37 cellular contexts compared by ENCODE assay signal in the genomic region with DNA sequence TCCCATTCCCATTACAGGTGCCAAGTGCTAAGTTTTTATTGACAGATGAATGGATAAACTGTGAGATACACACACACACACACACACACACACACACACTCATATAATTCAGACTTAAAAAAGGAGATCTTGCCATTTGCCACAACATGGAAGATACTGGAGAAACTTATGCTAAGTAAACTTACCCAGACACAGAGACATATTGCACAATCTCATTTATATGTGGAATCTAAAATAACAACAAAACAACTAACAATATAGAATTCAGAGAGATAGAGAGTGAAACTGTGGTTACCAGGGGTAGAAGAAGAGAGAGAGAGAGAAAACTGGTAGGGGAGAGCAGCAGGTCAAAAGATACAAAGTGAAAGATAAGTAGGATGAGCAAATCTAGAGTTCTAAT. TPM values are rescaled to one million over a fixed set of nuclear protein-coding genes. Genes with fewer than 3 reads are reported as not detected.
"Had no signal": no experiment of that assay in that cellular context is flagged by ENCODE, and none has a peak within 500 bp of the region (broad histone marks: within the 10 kb centered on the region; RNA-seq: fewer than 3 reads in every experiment).

No MANE protein-coding gene starts in this region.

- H3K4me3 ChIP-seq: adrenal gland, body of pancreas, breast epithelium had no signal

- ATAC-seq: activated CD8-positive, alpha-beta T cell treated with anti-CD3 and anti-CD28 coated beads for 36 hours; activated naive CD4-positive, alpha-beta T cell treated with anti-CD3 and anti-CD28 coated beads, Interleukin-2, amount 50 U/mL, for 72 hours; activated T-cell treated with anti-CD3 and anti-CD28 coated beads, Interleukin-2, amount 50 U/mL, for 4 hours; activated T-cell treated with anti-CD3 and anti-CD28 coated beads, Interleukin-2, amount 50 U/mL, for 72 hours; activated T-helper 17 cell treated with anti-CD3 and anti-CD28 coated beads, Interleukin-2, amount 50 U/mL, for 72 hours; body of pancreas had no signal

- FAIRE-seq: astrocyte, TTC549 had no signal

- H3K36me3 ChIP-seq: adrenal gland, brain microvascular endothelial cell, breast epithelium had no signal

- H3K4me1 ChIP-seq: adrenal gland, body of pancreas, breast epithelium had no signal

- H3K9me3 ChIP-seq: adrenal gland had no signal

- DNase-seq: activated B cell treated with CpG ODN at 0.5 μM for 24 hours; activated CD4-positive, alpha-beta memory T cell treated with anti-CD3 and anti-CD28 coated beads for 36 hours; activated CD4-positive, alpha-beta T cell treated with anti-CD3 and anti-CD28 coated beads for 4 hours; activated CD4-positive, alpha-beta T cell treated with anti-CD3 and anti-CD28 coated beads, Interleukin-2, amount 50 U/mL, for 1 hour; activated CD4-positive, alpha-beta T cell treated with anti-CD3 and anti-CD28 coated beads, Interleukin-2, amount 50 U/mL, for 4 hours; activated CD4-positive, CD25-positive, alpha-beta regulatory T cell treated with anti-CD3 and anti-CD28 coated beads, Interleukin-2, amount 50 U/mL, for 72 hours; activated CD8-positive, alpha-beta memory T cell treated with anti-CD3 and anti-CD28 coated beads, Interleukin-2, amount 50 U/mL, for 4 hours; activated CD8-positive, alpha-beta T cell treated with anti-CD3 and anti-CD28 coated beads for 36 hours; activated effector memory CD4-positive, alpha-beta T cell treated with anti-CD3 and anti-CD28 coated beads, Interleukin-2, amount 50 U/mL, for 16 hours; activated gamma-delta T cell treated with Interleukin-2 at 50 U/mL for 16 hours; activated naive CD4-positive, alpha-beta T cell; activated naive CD4-positive, alpha-beta T cell treated with anti-CD3 and anti-CD28 coated beads for 36 hours; activated naive CD4-positive, alpha-beta T cell treated with anti-CD3 and anti-CD28 coated beads, Interleukin-2, amount 50 U/mL, for 16 hours; activated naive CD8-positive, alpha-beta T cell treated with anti-CD3 and anti-CD28 coated beads for 36 hours; activated T-cell treated with anti-CD3 and anti-CD28 coated beads for 4 hours; activated T-cell treated with anti-CD3 and anti-CD28 coated beads, Interleukin-2, amount 50 U/mL, for 1 hour; activated T-cell treated with anti-CD3 and anti-CD28 coated beads, Interleukin-2, amount 50 U/mL, for 4 hours; activated T-cell treated with anti-CD3 and anti-CD28 coated beads, Interleukin-2, amount 50 U/mL, for 72 hours; adrenal gland; amniotic stem cell; aorta; body of pancreas; brain microvascular endothelial cell; central memory CD4-positive, alpha-beta T cell; T-helper 2 cell; T-helper 9 cell had no signal

- H3K27me3 ChIP-seq: adrenal gland, body of pancreas, brain microvascular endothelial cell, breast epithelium had no signal

- H3K27ac ChIP-seq: adrenal gland, body of pancreas, brain microvascular endothelial cell, breast epithelium, VCaP had no signal

RNA-seq across cellular contexts. Expression of gene MS4A6E, which starts 1.4 kb away (rescaled TPM):
- total RNA-seq: activated B cell treated with CpG ODN at 0.5 μM for 24 hours; activated CD4-positive, alpha-beta memory T cell treated with anti-CD3 and anti-CD28 coated beads for 36 hours; activated CD4-positive, alpha-beta T cell treated with anti-CD3 and anti-CD28 coated beads, Interleukin-2, amount 10 ng/mL, durations not matched to agents 24 days and 14 days; activated CD8-positive, alpha-beta memory T cell treated with anti-CD3 and anti-CD28 coated beads for 36 hours; activated CD8-positive, alpha-beta T cell treated with anti-CD3 and anti-CD28 coated beads for 36 hours; activated naive CD4-positive, alpha-beta T cell treated with anti-CD3 and anti-CD28 coated beads for 36 hours; activated naive CD4-positive, alpha-beta T cell treated with anti-CD3 and anti-CD28 coated beads, Interleukin-2, amount 50 U/mL, for 72 hours; activated naive CD8-positive, alpha-beta T cell treated with anti-CD3 and anti-CD28 coated beads for 36 hours; activated T-cell treated with anti-CD3 and anti-CD28 coated beads, Interleukin-2, amount 50 U/mL, for 4 hours; activated T-cell treated with anti-CD3 and anti-CD28 coated beads, Interleukin-2, amount 50 U/mL, for 72 hours; activated T-helper 1 cell treated with anti-CD3 and anti-CD28 coated beads, Interleukin-12 subunit alpha, Interleukin-12 subunit beta, Interleukin-2, Interleukin-4 antibody, amounts not matched to agents 30 ng/mL and 10 ng/mL and 1 ng/mL, durations not matched to agents 14 hours and 24 hours and 36 hours; activated T-helper 17 cell treated with anti-CD3 and anti-CD28 coated beads, Interleukin-2, amount 50 U/mL, for 72 hours; adrenal gland; astrocyte; body of pancreas; cardiac septum; cerebellum had no signal
- polyA plus RNA-seq: aorta had no signal

RNA-seq across cellular contexts. Expression of gene MS4A4A, which starts 48.0 kb away (rescaled TPM):
- total RNA-seq: activated CD4-positive, alpha-beta memory T cell treated with anti-CD3 and anti-CD28 coated beads for 36 hours; activated CD4-positive, alpha-beta T cell treated with anti-CD3 and anti-CD28 coated beads, Interleukin-2, amount 10 ng/mL, durations not matched to agents 24 days and 14 days; activated CD8-positive, alpha-beta memory T cell treated with anti-CD3 and anti-CD28 coated beads for 36 hours; activated CD8-positive, alpha-beta T cell treated with anti-CD3 and anti-CD28 coated beads for 36 hours; activated naive CD4-positive, alpha-beta T cell treated with anti-CD3 and anti-CD28 coated beads for 36 hours; activated naive CD4-positive, alpha-beta T cell treated with anti-CD3 and anti-CD28 coated beads, Interleukin-2, amount 50 U/mL, for 72 hours; activated naive CD8-positive, alpha-beta T cell treated with anti-CD3 and anti-CD28 coated beads for 36 hours; activated T-cell treated with anti-CD3 and anti-CD28 coated beads, Interleukin-2, amount 50 U/mL, for 4 hours; activated T-cell treated with anti-CD3 and anti-CD28 coated beads, Interleukin-2, amount 50 U/mL, for 72 hours; activated T-helper 1 cell treated with anti-CD3 and anti-CD28 coated beads, Interleukin-12 subunit alpha, Interleukin-12 subunit beta, Interleukin-2, Interleukin-4 antibody, amounts not matched to agents 30 ng/mL and 10 ng/mL and 1 ng/mL, durations not matched to agents 14 hours and 24 hours and 36 hours; activated T-helper 17 cell treated with anti-CD3 and anti-CD28 coated beads, Interleukin-2, amount 50 U/mL, for 72 hours had no signal

RNA-seq across cellular contexts. Expression of gene MS4A7, which starts 49.9 kb away (rescaled TPM):
- total RNA-seq: activated CD4-positive, alpha-beta memory T cell treated with anti-CD3 and anti-CD28 coated beads for 36 hours; activated CD4-positive, alpha-beta T cell treated with anti-CD3 and anti-CD28 coated beads, Interleukin-2, amount 10 ng/mL, durations not matched to agents 24 days and 14 days; activated CD8-positive, alpha-beta memory T cell treated with anti-CD3 and anti-CD28 coated beads for 36 hours; activated CD8-positive, alpha-beta T cell treated with anti-CD3 and anti-CD28 coated beads for 36 hours; activated naive CD4-positive, alpha-beta T cell treated with anti-CD3 and anti-CD28 coated beads for 36 hours; activated naive CD4-positive, alpha-beta T cell treated with anti-CD3 and anti-CD28 coated beads, Interleukin-2, amount 50 U/mL, for 72 hours; activated T-cell treated with anti-CD3 and anti-CD28 coated beads, Interleukin-2, amount 50 U/mL, for 72 hours; activated T-helper 1 cell treated with anti-CD3 and anti-CD28 coated beads, Interleukin-12 subunit alpha, Interleukin-12 subunit beta, Interleukin-2, Interleukin-4 antibody, amounts not matched to agents 30 ng/mL and 10 ng/mL and 1 ng/mL, durations not matched to agents 14 hours and 24 hours and 36 hours; activated T-helper 17 cell treated with anti-CD3 and anti-CD28 coated beads, Interleukin-2, amount 50 U/mL, for 72 hours; astrocyte had no signal
